ENCODE assay signal across 18 cellular contexts in the genomic region with DNA sequence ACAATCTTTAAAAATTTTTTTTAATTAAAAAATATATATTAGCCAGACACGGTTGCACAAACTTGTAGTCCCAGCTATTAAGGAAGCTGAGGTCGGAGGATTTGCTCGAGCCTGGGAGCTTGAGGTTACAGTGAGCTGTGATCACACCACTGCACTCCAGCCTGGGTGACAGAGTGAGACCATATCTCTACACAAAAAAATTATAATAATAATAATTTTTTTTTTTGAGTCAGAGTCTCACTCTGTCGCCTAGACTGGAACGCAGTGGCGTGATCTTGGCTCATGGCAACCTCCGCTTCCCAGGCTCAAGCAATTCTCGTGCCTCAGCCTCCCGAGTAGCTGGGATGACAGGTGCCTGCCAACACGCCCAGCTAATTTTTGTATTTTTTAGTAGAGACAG. TPM values are rescaled to one million over a fixed set of nuclear protein-coding genes. Genes with fewer than 3 reads are reported as not detected.
DNase-seq lines count a peak whose midpoint lies in the region; ATAC-seq, FAIRE-seq and TF ChIP-seq lines count a peak whose summit lies in the region.
"Had no signal": no experiment of that assay in that cellular context is flagged by ENCODE, and none has a peak within 500 bp of the region (broad histone marks: within the 10 kb centered on the region; RNA-seq: fewer than 3 reads in every experiment).

No MANE protein-coding gene starts in this region.

- no peaks in the 10 kb centered on the region for H3K9me3 ChIP-seq in CD4-positive, alpha-beta T cell (ENCODE audit: control insufficient read depth, low read length)
- no peaks in the 10 kb centered on the region for H3K9me3 ChIP-seq in RWPE2 (ENCODE audit: severe bottlenecking)
- no peaks in the 10 kb centered on the region for H3K9me3 ChIP-seq in H1 (ENCODE audit: insufficient read depth in 2 of 2, low read depth in 1 of 2, low read length in 1 of 2)
- H3K9me3 ChIP-seq in OCI-LY7 (ENCODE audit: low read length): no peaks in the 10 kb centered on the region
- no peaks in the 10 kb centered on the region for H3K9me3 ChIP-seq in A673 (ENCODE audit: low read depth, low read length, poor library complexity, severe bottlenecking)
- H3K9me3 ChIP-seq: suprapubic skin had no signal

- peaks cover 61% of the 10 kb centered on the region for H3K36me3 Mint-ChIP-seq in CD4-positive, alpha-beta T cell (ENCODE audit: low read depth)

- no peaks in the 10 kb centered on the region for H3K27me3 Mint-ChIP-seq in CD4-positive, alpha-beta T cell
- H3K27me3 Mint-ChIP-seq: activated B cell treated with CpG ODN at 0.5 μM for 24 hours had no signal

- no peak for TF ChIP-seq POLR2A in H1 (IDR thresholded peaks at IDR 0.05; ENCODE audit: control extremely low read depth in 1 of 2, low read depth in 2 of 2, low read length in 2 of 2)

- no peak for TF ChIP-seq EP300 in H1 (IDR thresholded peaks at IDR 0.05; ENCODE audit: borderline replicate concordance in 1 of 2, low read depth in 2 of 2, low read length in 2 of 2)

- H3K79me2 ChIP-seq in H1 (ENCODE audit: control insufficient read depth in 1 of 2, insufficient read depth in 2 of 2, low read length in 2 of 2) (peaks cover 4 to 83% of the 10 kb centered on the region in 2 experiments; a peak in 3 of 4 replicates), OCI-LY7 (ENCODE audit: insufficient read depth, low read depth, low read length) (no peaks in the 10 kb centered on the region)

- H3K27ac ChIP-seq in CD4-positive, alpha-beta T cell (ENCODE audit: low read depth, low read length): no peak overlapping the region
- H3K27ac ChIP-seq in RWPE2 (ENCODE audit: poor library complexity, severe bottlenecking) (peak overlapping the region; percentile 57), H1 (ENCODE audit: low read depth, low read length) (no peak overlapping the region), OCI-LY7 (ENCODE audit: low read depth, low read length, poor library complexity, severe bottlenecking) (no peak overlapping the region), A673 (ENCODE audit: low read depth, low read length, poor library complexity, severe bottlenecking) (no peak overlapping the region)
- H3K27ac ChIP-seq: suprapubic skin had no signal

- no peak overlapping the region for H3K4me3 ChIP-seq in RWPE2 (ENCODE audit: severe bottlenecking)
- H3K4me3 ChIP-seq in H1 (ENCODE audit: extremely low read depth in 1 of 4, insufficient read depth in 2 of 4, low read depth in 3 of 4, low read length in 4 of 4): no peak overlapping the region
- no peak overlapping the region for H3K4me3 ChIP-seq in OCI-LY7 (ENCODE audit: low read depth, low read length, poor library complexity, severe bottlenecking)
- no peak overlapping the region for H3K4me3 ChIP-seq in A673 (ENCODE audit: low read depth, low read length, poor library complexity, severe bottlenecking)
- H3K4me3 ChIP-seq: suprapubic skin had no signal

- H3K79me1 ChIP-seq in H1 (ENCODE audit: low read depth, low read length): peaks cover 8% of the 10 kb centered on the region

- H3K4ac ChIP-seq in H1 (replicated peaks; ENCODE audit: insufficient read length, low read depth, low read length): no peak overlapping the region

- BruUV-seq in OCI-LY7 (replicated peaks; lab: Mats Ljungman, UMichigan) (no TSS peak), A673 (replicated peaks; lab: Mats Ljungman, UMichigan) (no TSS peak)

- 0 out of 2 replicates have a peak overlapping the region, but pooled peaks have one; percentile 83 for H2BK5ac ChIP-seq in H1 (ENCODE audit: low read depth, low read length)

- POLR2A ChIA-PET in CD4-positive, alpha-beta T cell (lab: Charles Lee): interaction anchor here (0.8 to 2.6 kb wide), 6 partner anchors 10 to 59 kb away, joined by 4 to 12 read pairs (median 7); a partner anchor contains a TSS
- POLR2A ChIA-PET in H1 (lab: Charles Lee; ENCODE audit: partially characterized antibody) (interaction anchor here (0.5 to 1.1 kb wide), 4 partner anchors 19 to 606 kb away, joined by 3 to 5 read pairs (median 4); a partner anchor contains a TSS), OCI-LY7 (lab: Charles Lee) (interaction anchor here (0.7 kb wide), 1 partner anchor 139 kb away, joined by 3 read pairs; no protein-coding TSS in a partner anchor), A673 (lab: Charles Lee; ENCODE audit: low non-redundant PET) (interaction anchor here (0.6 kb wide), 1 partner anchor 124 kb away, joined by 4 read pairs; no protein-coding TSS in a partner anchor)

- TF ChIP-seq RAD21 in H1 (IDR thresholded peaks at IDR 0.05 in 1 of 2, conservative IDR thresholded peaks at IDR 0.05 in 1 of 2; ENCODE audit: low read depth in 2 of 2, low read length in 2 of 2): no peak

- WGBS in H1 (ENCODE audit: extremely low coverage in 1 of 2, insufficient coverage in 1 of 2, insufficient read length in 1 of 2, insufficient replicate concordance in 2 of 2, low coverage in 1 of 2, low lambda C conversion rate in 2 of 2, missing lambda C conversion rate in 1 of 2), 2 experiments: 92% methylated on average over 10 of the region's 10 CpGs; no CpG with 5 or more reads in 1 of the 2 experiments

- H3K4me1 Mint-ChIP-seq in CD4-positive, alpha-beta T cell (ENCODE audit: low read depth): peaks cover 74% of the 10 kb centered on the region

- peak overlapping the region; percentile 94 for H3K27ac Mint-ChIP-seq in CD4-positive, alpha-beta T cell
- H3K27ac Mint-ChIP-seq: activated B cell treated with CpG ODN at 0.5 μM for 24 hours had no signal

- H3K9ac ChIP-seq in H1 (replicated peaks in 1 of 4; ENCODE audit: extremely low read depth in 1 of 4, low read depth in 3 of 4, low read length in 3 of 4): no peak overlapping the region

- no peak overlapping the region for H4K8ac ChIP-seq in H1 (ENCODE audit: extremely low read depth, insufficient read depth, low read length)

- H2BK12ac ChIP-seq in H1 (ENCODE audit: low read depth, low read length): no peak overlapping the region

- H3K56ac ChIP-seq in H1 (replicated peaks; ENCODE audit: insufficient read length, low read depth, low read length): no peak overlapping the region

- FAIRE-seq in H1 (lab: Jason Lieb, UNC): no peak
- FAIRE-seq: endothelial cell of umbilical vein, frontal cortex had no signal

- no peak for DNase-seq in CD4-positive, alpha-beta T cell
- DNase-seq in RWPE2 (ENCODE audit: low spot score) (no peak), H1 (ENCODE audit: low read depth in 1 of 2, low spot score in 2 of 2) (no peak), posterior vena cava (ENCODE audit: low spot score) (peak; percentile 43), DMS 273 (lab: John Stamatoyannopoulos, UW; ENCODE audit: unreplicated experiment) (no peak), OCI-LY7 (ENCODE audit: low spot score) (no peak), A673 (ENCODE audit: low spot score) (no peak)
- DNase-seq: activated B cell treated with CpG ODN at 0.5 μM for 24 hours; NCI-H1436 treated with DMSO at 0.1 percent for 48 hours; NCI-H226; NK-92 treated with Interleukin-12 subunit alpha and Interleukin-12 subunit beta, amount 100 ng/mL, for 24 hours; retina; Right ventricle myocardium superior had no signal

- H2AK5ac ChIP-seq in H1 (ENCODE audit: low read depth, low read length): no peak overlapping the region

- no peak overlapping the region for H3K4me3 Mint-ChIP-seq in CD4-positive, alpha-beta T cell
- H3K4me3 Mint-ChIP-seq: activated B cell treated with CpG ODN at 0.5 μM for 24 hours, neural crest cell had no signal

- H3K9me3 Mint-ChIP-seq in CD4-positive, alpha-beta T cell: no peaks in the 10 kb centered on the region
- H3K9me3 Mint-ChIP-seq: activated B cell treated with CpG ODN at 0.5 μM for 24 hours, neural crest cell had no signal

- H4K91ac ChIP-seq in H1 (replicated peaks; ENCODE audit: insufficient read length, low read length): no peak overlapping the region

- H3K36me3 ChIP-seq in RWPE2 (ENCODE audit: low read depth) (peaks cover 38% of the 10 kb centered on the region), H1 (ENCODE audit: control insufficient read depth in 2 of 4, insufficient read depth in 4 of 4, low read length in 3 of 4) (peaks cover 0 to 5% (median 0%) of the 10 kb centered on the region in 4 experiments; a peak in 1 of 8 replicates), OCI-LY7 (ENCODE audit: insufficient read depth, low read length) (no peaks in the 10 kb centered on the region), A673 (ENCODE audit: insufficient read depth, low read length, poor library complexity, severe bottlenecking) (no peaks in the 10 kb centered on the region)
- H3K36me3 ChIP-seq: suprapubic skin had no signal

- H3K4me1 ChIP-seq in RWPE2 (ENCODE audit: insufficient read depth, poor library complexity, severe bottlenecking): peaks cover 28% of the 10 kb centered on the region
- H3K4me1 ChIP-seq in H1 (replicated peaks in 1 of 4; ENCODE audit: control insufficient read depth in 3 of 4, insufficient read depth in 4 of 4, low read length in 3 of 4): peaks cover 3 to 14% (median 6%) of the 10 kb centered on the region in 4 experiments
- no peaks in the 10 kb centered on the region for H3K4me1 ChIP-seq in OCI-LY7 (ENCODE audit: insufficient read depth, low read length, poor library complexity, severe bottlenecking)
- H3K4me1 ChIP-seq in A673 (ENCODE audit: insufficient read depth, low read length, poor library complexity, severe bottlenecking): no peaks in the 10 kb centered on the region

- H2AFZ ChIP-seq in H1 (ENCODE audit: low read length): no peak overlapping the region
- no peak overlapping the region for H2AFZ ChIP-seq in OCI-LY7 (ENCODE audit: low read length)

- no peak for TF ChIP-seq CTCF in CD4-positive, alpha-beta T cell (IDR thresholded peaks at IDR 0.05)
- TF ChIP-seq CTCF in RWPE2 (IDR thresholded peaks at IDR 0.05; ENCODE audit: poor library complexity, severe bottlenecking) (no peak), H1 (IDR thresholded peaks at IDR 0.05; ENCODE audit: control extremely low read depth in 1 of 3, insufficient read depth in 1 of 3, low read depth in 1 of 3, low read length in 3 of 3) (no peak), OCI-LY7 (conservative IDR thresholded peaks at IDR 0.05; ENCODE audit: low read length) (no peak), A673 (conservative IDR thresholded peaks at IDR 0.05; ENCODE audit: low read depth, low read length) (no peak)

- CTCF ChIA-PET in CD4-positive, alpha-beta T cell (lab: Charles Lee): interaction anchor here (1.8 kb wide), 1 partner anchor 31 kb away, joined by 5 read pairs; no protein-coding TSS in a partner anchor
- CTCF ChIA-PET in H1 (lab: Charles Lee; ENCODE audit: partially characterized antibody): interaction anchor here (0.6 to 3.1 kb wide), 6 partner anchors 8 to 667 kb away, joined by 3 to 12 read pairs (median 4); no protein-coding TSS in a partner anchor
- CTCF ChIA-PET in OCI-LY7 (lab: Charles Lee; ENCODE audit: unreplicated experiment): no interaction called here
- CTCF ChIA-PET in A673 (lab: Charles Lee): no interaction called here

- H3K23ac ChIP-seq in H1 (ENCODE audit: insufficient read length): no peak overlapping the region

- no peak overlapping the region for H3K4me2 ChIP-seq in H1 (ENCODE audit: insufficient read depth in 1 of 2, low read depth in 2 of 2, low read length in 2 of 2)
- H3K4me2 ChIP-seq in OCI-LY7 (ENCODE audit: low read length): no peak overlapping the region

- no peak overlapping the region for H2BK120ac ChIP-seq in H1 (replicated peaks; ENCODE audit: low read depth, low read length)

- H3K27me3 ChIP-seq in CD4-positive, alpha-beta T cell (ENCODE audit: control insufficient read depth, insufficient read depth, low read length): no peaks in the 10 kb centered on the region
- no peaks in the 10 kb centered on the region for H3K27me3 ChIP-seq in RWPE2 (ENCODE audit: insufficient read depth, poor library complexity, severe bottlenecking)
- H3K27me3 ChIP-seq in H1 (replicated peaks in 1 of 4; ENCODE audit: control insufficient read depth in 3 of 4, extremely low read depth in 1 of 4, insufficient read depth in 3 of 4, low read length in 3 of 4): no peaks in the 10 kb centered on the region
- no peaks in the 10 kb centered on the region for H3K27me3 ChIP-seq in A673 (replicated peaks; ENCODE audit: insufficient read depth, low read depth, low read length, poor library complexity)
- H3K27me3 ChIP-seq: suprapubic skin had no signal

- ATAC-seq in CD4-positive, alpha-beta T cell (ENCODE audit: poor library complexity): no peak
- no peak for ATAC-seq in RWPE2 (ENCODE audit: low read depth)
- no peak for ATAC-seq in GM18870 (IDR thresholded peaks at IDR 0.05; ENCODE audit: unreplicated experiment)

- H3K14ac ChIP-seq in H1 (ENCODE audit: insufficient read length): no peak overlapping the region

- H3K18ac ChIP-seq in H1 (ENCODE audit: extremely low read depth, low read length): no peak overlapping the region; the same call in 1 of the 2 replicates

- H4K5ac ChIP-seq in H1 (ENCODE audit: insufficient read length, low read depth, low read length): no peak overlapping the region

- H4K20me1 ChIP-seq in H1 (replicated peaks in 1 of 2; ENCODE audit: control insufficient read depth in 1 of 2, insufficient read depth in 2 of 2, low read length in 2 of 2) (peaks cover 3 to 4% of the 10 kb centered on the region in 2 experiments), OCI-LY7 (ENCODE audit: insufficient read depth, low read length) (no peaks in the 10 kb centered on the region)

- no peaks in the 10 kb centered on the region for H3K23me2 ChIP-seq in H1 (ENCODE audit: low read depth, low read length)

- no peak overlapping the region for H2BK20ac ChIP-seq in H1 (ENCODE audit: low read length)

- no peak overlapping the region for H2BK15ac ChIP-seq in H1 (ENCODE audit: low read length)

- no peaks in the 10 kb centered on the region for H3K9me2 ChIP-seq in OCI-LY7 (ENCODE audit: insufficient read depth, low read length)

- intact Hi-C loops in CD4-positive, alpha-beta T cell (cut with DNase I, micrococcal nuclease): loop anchor here (5.0 kb wide), 2 partner anchors 59 to 79 kb away; no protein-coding TSS in a partner anchor
- intact Hi-C loops in posterior vena cava (cut with DNase I): no loop called here
- intact Hi-C loops in OCI-LY7 (cut with micrococcal nuclease; ENCODE audit: unreplicated experiment): no loop called here
- intact Hi-C loops in A673 (cut with micrococcal nuclease; ENCODE audit: unreplicated experiment): no loop called here

RNA-seq across cellular contexts. Expression of a gene that starts 23.8 kb away (rescaled TPM):
- total RNA-seq in CD4-positive, alpha-beta T cell: 100 to 1,000 TPM; 226 to 257 TPM
- total RNA-seq in H1 (2021; fragmentation: NEBNext Ultra II Directional; extraction: Animal tissue kit (Norgen Biotek cat#: 25700)): 160 and 165 TPM in 2 replicates
- polyA plus RNA-seq in H1 (2011; rRNA removed): 205 and 315 TPM in 2 replicates
- 150 TPM for polyA plus RNA-seq in H1 (2011; cell fraction: cytosol; rRNA removed)
- polyA plus RNA-seq in H1 (2011; cell fraction: nucleus; rRNA removed): 185 TPM
- 80.9 to 155 TPM (median 121 TPM) in 4 replicates for polyA plus RNA-seq in H1 (2012, experiment 1 of 2)
- polyA plus RNA-seq in H1 (2012, experiment 2 of 2): 82.5 TPM
- 77.3 TPM for polyA plus RNA-seq in H1 (2013, experiment 1 of 2)
- polyA plus RNA-seq in H1 (2013, experiment 2 of 2): 80.0 TPM
- 140 and 174 TPM in 2 replicates for polyA minus RNA-seq in H1 (2011; rRNA and poly(A)+ RNA removed)
- polyA minus RNA-seq in H1 (2011; cell fraction: cytosol; rRNA and poly(A)+ RNA removed): 85.9 TPM
- 78.8 TPM for polyA minus RNA-seq in H1 (2011; cell fraction: nucleus; rRNA and poly(A)+ RNA removed)
- total RNA-seq in posterior vena cava (10 to 100 TPM; 70.0 to 76.4 TPM), OCI-LY7 (2022) (34.2 and 43.2 TPM in 2 replicates), A673 (2021) (6.9 and 12.2 TPM in 2 replicates)
- total RNA-seq in OCI-LY7 (2014; rRNA removed; shearing (Covaris generic)): 12.2 and 18.4 TPM in 2 replicates

Comparison
In these comparisons a context has a peak if more than half of its experiments do, and no peak if none do; other contexts are left out.
1. CTCF ChIA-PET loops: an anchor here in CD4-positive, alpha-beta T cell (1.8 kb wide) and H1 (0.6 to 3.1 kb wide); none called in OCI-LY7 and A673.
2. intact Hi-C loops: an anchor here in CD4-positive, alpha-beta T cell (5.0 kb wide); none called in posterior vena cava, OCI-LY7 and A673.